In genomic region chr19:18660051-18660910, GRCh38 we compare ENCODE assay signal across 8 cellular contexts. TPM values are rescaled to one million over a fixed set of nuclear protein-coding genes. Genes with fewer than 3 reads are reported as not detected.
DNase-seq lines count a peak whose midpoint lies in the region; ATAC-seq and TF ChIP-seq lines count a peak whose summit lies in the region.
"Had no signal": no experiment of that assay in that cellular context is flagged by ENCODE, and none has a peak within 500 bp of the region (broad histone marks: within the 10 kb centered on the region; RNA-seq: fewer than 3 reads in every experiment).

No MANE protein-coding gene starts in this region.

- TF ChIP-seq CTCF in omental fat pad (IDR thresholded peaks at IDR 0.05): no peak

- peak overlapping the region; percentile 52 for H3K27ac ChIP-seq in caudate nucleus (ENCODE audit: low read depth, low read length)

- peak; percentile 60 for ATAC-seq in omental fat pad (ENCODE audit: low FRiP score)
- ATAC-seq in HG02870 (IDR thresholded peaks at IDR 0.05; ENCODE audit: unreplicated experiment): no peak
- no peak for ATAC-seq in GM21528 (IDR thresholded peaks at IDR 0.05; ENCODE audit: low FRiP score, unreplicated experiment)

- DNase-seq in ELR (ENCODE audit: low read depth) (peak; percentile 86), caudate nucleus (lab: John Stamatoyannopoulos, UW) (peak in 1 of 61 donors; percentile 45), omental fat pad (ENCODE audit: low spot score) (peak; percentile 46), OCI-M2 (lab: John Stamatoyannopoulos, UW; ENCODE audit: unreplicated experiment) (no peak)
- DNase-seq: DMS53, nephron progenitor cell had no signal

RNA-seq across cellular contexts. Expression of gene CRTC1, which starts 23.2 kb away (rescaled TPM):
- total RNA-seq in omental fat pad: 1 to 10 TPM; 2.8 to 6.5 (median 5.6) TPM

RNA-seq across cellular contexts. Expression of gene KLHL26, which starts 23.5 kb away (rescaled TPM):
- 10 to 100 TPM in 3 of 4 donors, 1 to 10 TPM in 1; 6.3 to 17.8 (median 11.6) TPM for total RNA-seq in omental fat pad

RNA-seq across cellular contexts. Expression of gene TMEM59L, which starts 47.6 kb away (rescaled TPM):
- total RNA-seq in omental fat pad: under 1 TPM in 2 of 4 donors, not detected in 2; 0.28 to 0.79 TPM

RNA-seq across cellular contexts. Expression of gene CRLF1, which starts 53.7 kb away (rescaled TPM):
- total RNA-seq in omental fat pad: 100 to 1,000 TPM in 1 of 4 donors, 10 to 100 TPM in 1, 1 to 10 TPM in 2; 6.3 to 115 (median 10.9) TPM
